ENCODE assay signal across 1 cellular context in the genomic region with DNA sequence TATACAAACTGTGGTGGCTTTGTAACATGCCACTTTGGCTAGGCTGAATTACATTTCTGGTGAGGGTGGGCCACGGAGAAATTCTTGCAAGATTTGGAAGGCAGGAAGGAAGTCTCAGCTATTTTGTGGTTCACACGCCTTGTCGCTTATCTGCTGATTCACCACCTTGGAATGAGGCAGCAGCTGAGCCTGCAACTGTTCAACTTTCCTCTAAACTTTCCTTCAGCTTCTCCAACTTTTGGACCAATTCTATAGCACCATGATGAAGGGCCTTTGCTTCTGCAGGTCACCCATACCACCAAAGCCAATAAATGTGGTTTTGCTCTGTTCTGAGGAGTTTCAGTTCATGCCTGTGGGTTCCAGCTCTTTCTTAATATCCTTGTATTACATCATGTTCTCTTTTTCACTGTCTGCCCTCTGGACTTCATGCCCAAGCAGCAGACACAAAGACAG.
A peak's percentile ranks its signal among the peaks of the same experiment; 100 is the strongest.
TF ChIP-seq lines count a peak whose summit lies in the region.

No MANE protein-coding gene starts in this region.

TF ChIP-seq in SK-N-SH, 30 proteins besides CTCF, POLR2A, EP300 and RAD21 (continued from another document):
- TF ChIP-seq, protein P1, sequence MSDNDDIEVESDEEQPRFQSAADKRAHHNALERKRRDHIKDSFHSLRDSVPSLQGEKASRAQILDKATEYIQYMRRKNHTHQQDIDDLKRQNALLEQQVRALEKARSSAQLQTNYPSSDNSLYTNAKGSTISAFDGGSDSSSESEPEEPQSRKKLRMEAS (IDR thresholded peaks at IDR 0.05; ENCODE audit: low read depth): no peak
- TF ChIP-seq, protein P2, sequence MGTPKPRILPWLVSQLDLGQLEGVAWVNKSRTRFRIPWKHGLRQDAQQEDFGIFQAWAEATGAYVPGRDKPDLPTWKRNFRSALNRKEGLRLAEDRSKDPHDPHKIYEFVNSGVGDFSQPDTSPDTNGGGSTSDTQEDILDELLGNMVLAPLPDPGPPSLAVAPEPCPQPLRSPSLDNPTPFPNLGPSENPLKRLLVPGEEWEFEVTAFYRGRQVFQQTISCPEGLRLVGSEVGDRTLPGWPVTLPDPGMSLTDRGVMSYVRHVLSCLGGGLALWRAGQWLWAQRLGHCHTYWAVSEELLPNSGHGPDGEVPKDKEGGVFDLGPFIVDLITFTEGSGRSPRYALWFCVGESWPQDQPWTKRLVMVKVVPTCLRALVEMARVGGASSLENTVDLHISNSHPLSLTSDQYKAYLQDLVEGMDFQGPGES (IDR thresholded peaks at IDR 0.05; ENCODE audit: low read depth, low read length): no peak
- TF ChIP-seq, protein P3, sequence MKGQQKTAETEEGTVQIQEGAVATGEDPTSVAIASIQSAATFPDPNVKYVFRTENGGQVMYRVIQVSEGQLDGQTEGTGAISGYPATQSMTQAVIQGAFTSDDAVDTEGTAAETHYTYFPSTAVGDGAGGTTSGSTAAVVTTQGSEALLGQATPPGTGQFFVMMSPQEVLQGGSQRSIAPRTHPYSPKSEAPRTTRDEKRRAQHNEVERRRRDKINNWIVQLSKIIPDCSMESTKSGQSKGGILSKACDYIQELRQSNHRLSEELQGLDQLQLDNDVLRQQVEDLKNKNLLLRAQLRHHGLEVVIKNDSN (IDR thresholded peaks at IDR 0.05; ENCODE audit: borderline replicate concordance, low read depth): no peak
- TF ChIP-seq, protein P4, sequence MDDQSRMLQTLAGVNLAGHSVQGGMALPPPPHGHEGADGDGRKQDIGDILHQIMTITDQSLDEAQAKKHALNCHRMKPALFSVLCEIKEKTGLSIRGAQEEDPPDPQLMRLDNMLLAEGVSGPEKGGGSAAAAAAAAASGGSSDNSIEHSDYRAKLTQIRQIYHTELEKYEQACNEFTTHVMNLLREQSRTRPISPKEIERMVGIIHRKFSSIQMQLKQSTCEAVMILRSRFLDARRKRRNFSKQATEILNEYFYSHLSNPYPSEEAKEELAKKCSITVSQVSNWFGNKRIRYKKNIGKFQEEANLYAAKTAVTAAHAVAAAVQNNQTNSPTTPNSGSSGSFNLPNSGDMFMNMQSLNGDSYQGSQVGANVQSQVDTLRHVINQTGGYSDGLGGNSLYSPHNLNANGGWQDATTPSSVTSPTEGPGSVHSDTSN (IDR thresholded peaks at IDR 0.05): peak; percentile 84
- TF ChIP-seq RFX5 (IDR thresholded peaks at IDR 0.05; ENCODE audit: low read length) (no peak), NFIC (IDR thresholded peaks at IDR 0.05; ENCODE audit: borderline replicate concordance) (peak; percentile 84), GATA2 (CRISPR knock-in tag; IDR thresholded peaks at IDR 0.05) (no peak), TAF1 (IDR thresholded peaks at IDR 0.05; ENCODE audit: borderline replicate concordance, low read depth, low read length) (peak; percentile 8; the same call in 1 of the 2 replicates)
- TF ChIP-seq, protein P5, sequence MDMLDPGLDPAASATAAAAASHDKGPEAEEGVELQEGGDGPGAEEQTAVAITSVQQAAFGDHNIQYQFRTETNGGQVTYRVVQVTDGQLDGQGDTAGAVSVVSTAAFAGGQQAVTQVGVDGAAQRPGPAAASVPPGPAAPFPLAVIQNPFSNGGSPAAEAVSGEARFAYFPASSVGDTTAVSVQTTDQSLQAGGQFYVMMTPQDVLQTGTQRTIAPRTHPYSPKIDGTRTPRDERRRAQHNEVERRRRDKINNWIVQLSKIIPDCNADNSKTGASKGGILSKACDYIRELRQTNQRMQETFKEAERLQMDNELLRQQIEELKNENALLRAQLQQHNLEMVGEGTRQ (IDR thresholded peaks at IDR 0.05; ENCODE audit: borderline replicate concordance, low read depth, low read length): no peak
